In the genomic region with DNA sequence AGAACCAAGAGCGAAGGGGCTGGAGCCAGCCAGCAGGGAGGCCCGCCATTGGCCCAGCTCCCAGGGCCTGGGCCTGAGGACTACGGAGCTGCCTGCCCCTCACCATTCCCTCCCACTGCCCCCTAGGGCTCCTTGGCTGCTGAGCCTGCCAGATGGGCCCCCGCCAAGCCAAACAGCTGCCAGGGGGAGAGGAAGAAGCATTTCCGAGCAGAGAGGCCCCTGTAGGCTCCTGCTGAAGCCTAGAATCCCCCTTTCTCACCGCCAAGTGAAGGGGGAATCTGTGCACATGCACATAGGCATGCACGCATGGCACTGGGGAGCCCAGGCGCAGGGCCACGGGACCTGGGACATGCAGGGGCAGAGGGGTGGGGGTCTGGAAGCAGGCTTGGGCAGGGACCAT, we compare ENCODE assay signal across 11 cellular contexts. TPM values are rescaled to one million over a fixed set of nuclear protein-coding genes. Genes with fewer than 3 reads are reported as not detected.
DNase-seq lines count a peak whose midpoint lies in the region; ATAC-seq, FAIRE-seq and TF ChIP-seq lines count a peak whose summit lies in the region.
"Had no signal": no experiment of that assay in that cellular context is flagged by ENCODE, and none has a peak within 500 bp of the region (broad histone marks: within the 10 kb centered on the region; RNA-seq: fewer than 3 reads in every experiment).

No MANE protein-coding gene starts in this region.

- no peak overlapping the region for H3K9ac ChIP-seq in H1 (replicated peaks in 1 of 4; ENCODE audit: extremely low read depth in 1 of 4, low read depth in 3 of 4, low read length in 3 of 4)

- ATAC-seq in HG02973 (IDR thresholded peaks at IDR 0.05; ENCODE audit: unreplicated experiment), result no peak
- ATAC-seq in HG03039 (IDR thresholded peaks at IDR 0.05; ENCODE audit: unreplicated experiment), result no peak
- no peak for ATAC-seq in natural killer cell treated with Interleukin-12 subunit alpha and Interleukin-12 subunit beta and Interleukin-15 and Interleukin-18, amount 100 ng/mL, for 72 hours

- H4K5ac ChIP-seq in H1 (ENCODE audit: insufficient read length, low read depth, low read length), result no peak overlapping the region

- H3K9me3 ChIP-seq in H1 (ENCODE audit: insufficient read depth in 2 of 2, low read depth in 1 of 2, low read length in 1 of 2), result no peaks in the 10 kb centered on the region
- H3K9me3 ChIP-seq: stomach had no signal

- H3K4me3 Mint-ChIP-seq in nephron, result peak overlapping the region; percentile 24 to 57 (median 40)
- H3K4me3 Mint-ChIP-seq in natural killer cell treated with Interleukin-12 subunit alpha and Interleukin-12 subunit beta and Interleukin-15 and Interleukin-18, amount 100 ng/mL, for 72 hours, result no peak overlapping the region
- H3K4me3 Mint-ChIP-seq: activated naive CD4-positive, alpha-beta T cell treated with anti-CD3 and anti-CD28 coated beads, Interleukin-2, amount 50 U/mL, for 24 hours had no signal

- H2BK12ac ChIP-seq in H1 (ENCODE audit: low read depth, low read length), result no peak overlapping the region

- DNase-seq in COR-L47 (lab: John Stamatoyannopoulos, UW), result peak; percentile 73
- peak; percentile 64 to 89 for DNase-seq in NCI-H446 (lab: John Stamatoyannopoulos, UW)
- no peak for DNase-seq in H1 (ENCODE audit: low read depth in 1 of 2, low spot score in 2 of 2)
- no peak for DNase-seq in NCI-H2227 treated with DMSO at 0.1 percent for 48 hours (lab: John Stamatoyannopoulos, UW)
- no peak for DNase-seq in natural killer cell treated with Interleukin-12 subunit alpha and Interleukin-12 subunit beta and Interleukin-15 and Interleukin-18, amount 100 ng/mL, for 72 hours (ENCODE audit: low spot score)
- DNase-seq: cortex of kidney, stomach had no signal

- H3K18ac ChIP-seq in H1 (ENCODE audit: extremely low read depth, low read length), result no peak overlapping the region; the same call in 1 of the 2 replicates

- peak overlapping the region; percentile 59 for H4K91ac ChIP-seq in H1 (replicated peaks; ENCODE audit: insufficient read length, low read length)

- no peaks in the 10 kb centered on the region for H3K79me1 ChIP-seq in H1 (ENCODE audit: low read depth, low read length)

- no peak overlapping the region for H3K4me3 ChIP-seq in H1 (ENCODE audit: extremely low read depth in 1 of 4, insufficient read depth in 2 of 4, low read depth in 3 of 4, low read length in 4 of 4)
- H3K4me3 ChIP-seq: stomach had no signal

- 0 out of 4 replicates have a peak overlapping the region, but pooled peaks of 1 of the 2 experiments have one; percentile 5 for H3K4me2 ChIP-seq in H1 (ENCODE audit: insufficient read depth in 1 of 2, low read depth in 2 of 2, low read length in 2 of 2)

- no peaks in the 10 kb centered on the region for H4K20me1 ChIP-seq in H1 (replicated peaks in 1 of 2; ENCODE audit: control insufficient read depth in 1 of 2, insufficient read depth in 2 of 2, low read length in 2 of 2)

- H3K4ac ChIP-seq in H1 (replicated peaks; ENCODE audit: insufficient read length, low read depth, low read length), result no peak overlapping the region

- H2AFZ ChIP-seq in H1 (ENCODE audit: low read length), result no peak overlapping the region

- no peak for FAIRE-seq in H1 (lab: Jason Lieb, UNC)

- H3K36me3 ChIP-seq in H1 (ENCODE audit: control insufficient read depth in 2 of 4, insufficient read depth in 4 of 4, low read length in 3 of 4), result no peaks in the 10 kb centered on the region
- H3K36me3 ChIP-seq: stomach had no signal

- peaks cover 5% of the 10 kb centered on the region for H3K27me3 Mint-ChIP-seq in nephron (ENCODE audit: low read depth)
- peaks cover 21 to 23% of the 10 kb centered on the region in 2 donors for H3K27me3 Mint-ChIP-seq in natural killer cell treated with Interleukin-12 subunit alpha and Interleukin-12 subunit beta and Interleukin-15 and Interleukin-18, amount 100 ng/mL, for 72 hours

- TF ChIP-seq RAD21 in H1 (IDR thresholded peaks at IDR 0.05 in 1 of 2, conservative IDR thresholded peaks at IDR 0.05 in 1 of 2; ENCODE audit: low read depth in 2 of 2, low read length in 2 of 2), result no peak

- H2BK120ac ChIP-seq in H1 (replicated peaks; ENCODE audit: low read depth, low read length), result no peak overlapping the region

- H3K23me2 ChIP-seq in H1 (ENCODE audit: low read depth, low read length), result no peaks in the 10 kb centered on the region

- 69% methylated on average over 8 of the region's 9 CpGs; no CpG with 5 or more reads in 1 of the 2 experiments for WGBS in H1 (ENCODE audit: extremely low coverage in 1 of 2, insufficient coverage in 1 of 2, insufficient read length in 1 of 2, insufficient replicate concordance in 2 of 2, low coverage in 1 of 2, low lambda C conversion rate in 2 of 2, missing lambda C conversion rate in 1 of 2), 2 experiments

- H2BK5ac ChIP-seq in H1 (ENCODE audit: low read depth, low read length), result no peak overlapping the region

- H3K79me2 ChIP-seq in H1 (ENCODE audit: control insufficient read depth in 1 of 2, insufficient read depth in 2 of 2, low read length in 2 of 2), result no peaks in the 10 kb centered on the region

- POLR2A ChIA-PET in H1 (lab: Charles Lee; ENCODE audit: partially characterized antibody), result interaction anchor here (0.7 to 3.3 kb wide), 2 partner anchors 57 to 169 kb away, joined by 3 to 9 read pairs; no protein-coding TSS in a partner anchor

- H2AK5ac ChIP-seq in H1 (ENCODE audit: low read depth, low read length), result no peak overlapping the region

- H3K9me3 Mint-ChIP-seq in nephron, result no peaks in the 10 kb centered on the region
- H3K9me3 Mint-ChIP-seq in natural killer cell treated with Interleukin-12 subunit alpha and Interleukin-12 subunit beta and Interleukin-15 and Interleukin-18, amount 100 ng/mL, for 72 hours, result no peaks in the 10 kb centered on the region
- H3K9me3 Mint-ChIP-seq: activated naive CD4-positive, alpha-beta T cell treated with anti-CD3 and anti-CD28 coated beads, Interleukin-2, amount 50 U/mL, for 24 hours had no signal

- H3K23ac ChIP-seq in H1 (ENCODE audit: insufficient read length), result no peak overlapping the region

- CTCF ChIA-PET in H1 (lab: Charles Lee; ENCODE audit: partially characterized antibody), result interaction anchor here (0.6 to 3.6 kb wide), 6 partner anchors 8 to 348 kb away, joined by 3 to 26 read pairs (median 4); partner anchors contain the start of gene VEGFA

- no peak for TF ChIP-seq EP300 in H1 (IDR thresholded peaks at IDR 0.05; ENCODE audit: borderline replicate concordance in 1 of 2, low read depth in 2 of 2, low read length in 2 of 2)

- H3K56ac ChIP-seq in H1 (replicated peaks; ENCODE audit: insufficient read length, low read depth, low read length), result no peak overlapping the region

- no peaks in the 10 kb centered on the region for H3K27me3 ChIP-seq in H1 (replicated peaks in 1 of 4; ENCODE audit: control insufficient read depth in 3 of 4, extremely low read depth in 1 of 4, insufficient read depth in 3 of 4, low read length in 3 of 4)

- no peak overlapping the region for H2BK15ac ChIP-seq in H1 (ENCODE audit: low read length)

- peaks cover 0 to 7% (median 4%) of the 10 kb centered on the region in 4 experiments; a peak in 4 of 7 replicates for H3K4me1 ChIP-seq in H1 (replicated peaks in 1 of 4; ENCODE audit: control insufficient read depth in 3 of 4, insufficient read depth in 4 of 4, low read length in 3 of 4)

- H3K27ac Mint-ChIP-seq in nephron, result peak overlapping the region; percentile 87 to 96 (median 94)
- H3K27ac Mint-ChIP-seq in natural killer cell treated with Interleukin-12 subunit alpha and Interleukin-12 subunit beta and Interleukin-15 and Interleukin-18, amount 100 ng/mL, for 72 hours, result no peak overlapping the region
- H3K27ac Mint-ChIP-seq: activated naive CD4-positive, alpha-beta T cell treated with anti-CD3 and anti-CD28 coated beads, Interleukin-2, amount 50 U/mL, for 24 hours had no signal

- no peak for TF ChIP-seq POLR2A in H1 (IDR thresholded peaks at IDR 0.05; ENCODE audit: control extremely low read depth in 1 of 2, low read depth in 2 of 2, low read length in 2 of 2)

- no peaks in the 10 kb centered on the region for H3K36me3 Mint-ChIP-seq in nephron (ENCODE audit: low read depth)
- H3K36me3 Mint-ChIP-seq in natural killer cell treated with Interleukin-12 subunit alpha and Interleukin-12 subunit beta and Interleukin-15 and Interleukin-18, amount 100 ng/mL, for 72 hours, result no peaks in the 10 kb centered on the region
- H3K36me3 Mint-ChIP-seq: activated naive CD4-positive, alpha-beta T cell treated with anti-CD3 and anti-CD28 coated beads, Interleukin-2, amount 50 U/mL, for 24 hours had no signal

- H2BK20ac ChIP-seq in H1 (ENCODE audit: low read length), result no peak overlapping the region

- H3K4me1 Mint-ChIP-seq in nephron, result peaks cover 73% of the 10 kb centered on the region
- H3K4me1 Mint-ChIP-seq in natural killer cell treated with Interleukin-12 subunit alpha and Interleukin-12 subunit beta and Interleukin-15 and Interleukin-18, amount 100 ng/mL, for 72 hours (ENCODE audit: low read depth in 2 of 2), result no peaks in the 10 kb centered on the region
- H3K4me1 Mint-ChIP-seq: activated naive CD4-positive, alpha-beta T cell treated with anti-CD3 and anti-CD28 coated beads, Interleukin-2, amount 50 U/mL, for 24 hours had no signal

- H3K14ac ChIP-seq in H1 (ENCODE audit: insufficient read length), result no peak overlapping the region

- no peak for TF ChIP-seq CTCF in H1 (IDR thresholded peaks at IDR 0.05; ENCODE audit: control extremely low read depth in 1 of 3, insufficient read depth in 1 of 3, low read depth in 1 of 3, low read length in 3 of 3)
- TF ChIP-seq CTCF in nephron (IDR thresholded peaks at IDR 0.05; ENCODE audit: unreplicated experiment in 3 of 3), result no peak

- no peak overlapping the region for H3K27ac ChIP-seq in H1 (ENCODE audit: low read depth, low read length)

- H4K8ac ChIP-seq in H1 (ENCODE audit: extremely low read depth, insufficient read depth, low read length), result peak overlapping the region; percentile 14; the same call in 1 of the 2 replicates

RNA-seq across cellular contexts. Expression of gene MRPS18A, which starts 28.5 kb away (rescaled TPM):
- 48.3 and 52.1 TPM in 2 replicates for total RNA-seq in H1 (2021; fragmentation: NEBNext Ultra II Directional; extraction: Animal tissue kit (Norgen Biotek cat#: 25700))
- polyA plus RNA-seq in H1 (2011; rRNA removed), result 121 and 129 TPM in 2 replicates
- 115 TPM for polyA plus RNA-seq in H1 (2011; cell fraction: cytosol; rRNA removed)
- polyA plus RNA-seq in H1 (2011; cell fraction: nucleus; rRNA removed), result 95.2 TPM
- 70.4 to 84.7 TPM (median 74.9 TPM) in 4 replicates for polyA plus RNA-seq in H1 (2012, experiment 1 of 2)
- 103 TPM for polyA plus RNA-seq in H1 (2012, experiment 2 of 2)
- polyA plus RNA-seq in H1 (2013, experiment 1 of 2), result 61.3 TPM
- polyA plus RNA-seq in H1 (2013, experiment 2 of 2), result 58.7 TPM
- polyA minus RNA-seq in H1 (2011; rRNA and poly(A)+ RNA removed), result 95.6 and 97.8 TPM in 2 replicates
- 36.3 TPM for polyA minus RNA-seq in H1 (2011; cell fraction: cytosol; rRNA and poly(A)+ RNA removed)
- polyA minus RNA-seq in H1 (2011; cell fraction: nucleus; rRNA and poly(A)+ RNA removed), result 63.1 TPM
- total RNA-seq in natural killer cell treated with Interleukin-12 subunit alpha and Interleukin-12 subunit beta and Interleukin-15 and Interleukin-18, amount 100 ng/mL, for 72 hours, result 10 to 100 TPM; 32.7 to 39.3 TPM

RNA-seq across cellular contexts. Expression of gene VEGFA, which starts 53.9 kb away (rescaled TPM):
- total RNA-seq in H1 (2021; fragmentation: NEBNext Ultra II Directional; extraction: Animal tissue kit (Norgen Biotek cat#: 25700)), result 40.7 and 42.2 TPM in 2 replicates
- polyA plus RNA-seq in H1 (2011; rRNA removed), result 58.5 and 78.3 TPM in 2 replicates
- 91.7 TPM for polyA plus RNA-seq in H1 (2011; cell fraction: cytosol; rRNA removed)
- polyA plus RNA-seq in H1 (2011; cell fraction: nucleus; rRNA removed), result 197 TPM
- polyA plus RNA-seq in H1 (2012, experiment 1 of 2), result 39.9 to 45.4 TPM (median 43.0 TPM) in 4 replicates
- polyA plus RNA-seq in H1 (2012, experiment 2 of 2), result 28.1 TPM
- 33.6 TPM for polyA plus RNA-seq in H1 (2013, experiment 1 of 2)
- polyA plus RNA-seq in H1 (2013, experiment 2 of 2), result 37.0 TPM
- polyA minus RNA-seq in H1 (2011; rRNA and poly(A)+ RNA removed), result 167 and 198 TPM in 2 replicates
- polyA minus RNA-seq in H1 (2011; cell fraction: cytosol; rRNA and poly(A)+ RNA removed), result 42.9 TPM
- 91.6 TPM for polyA minus RNA-seq in H1 (2011; cell fraction: nucleus; rRNA and poly(A)+ RNA removed)
- 10 to 100 TPM; 36.8 to 43.0 TPM for total RNA-seq in natural killer cell treated with Interleukin-12 subunit alpha and Interleukin-12 subunit beta and Interleukin-15 and Interleukin-18, amount 100 ng/mL, for 72 hours

Comparison
In these comparisons a context has a peak if more than half of its experiments do, and no peak if none do; other contexts are left out.
1. DNase-seq: peak in COR-L47 (single experiment) and NCI-H446 (2 of 2); none in H1 (0 of 2), NCI-H2227 treated with DMSO at 0.1 percent for 48 hours (single experiment) and natural killer cell treated with Interleukin-12 subunit alpha and Interleukin-12 subunit beta and Interleukin-15 and Interleukin-18, amount 100 ng/mL, for 72 hours (single experiment).
2. H3K27ac Mint-ChIP-seq: peak in nephron (3 of 3); none in natural killer cell treated with Interleukin-12 subunit alpha and Interleukin-12 subunit beta and Interleukin-15 and Interleukin-18, amount 100 ng/mL, for 72 hours (0 of 2).